1 cellular context compared by ENCODE assay signal in genomic region chr1:88891318-88892145, GRCh38.
A peak's percentile ranks its signal among the peaks of the same experiment; 100 is the strongest.
TF ChIP-seq lines count a peak whose summit lies in the region.

Gene GTF2B (minus strand): TSS chr1:88891567. CDS start chr1:88891499, 68 bp downstream.

TF ChIP-seq in HEK293, 187 proteins besides CTCF, POLR2A, EP300 and RAD21 (continued from another document and continues in another):
- TF ChIP-seq ZNF518A (tag by site-specific recombination; conservative IDR thresholded peaks at IDR 0.05; ENCODE audit: low read depth) (peak; percentile 62), ZNF510 (tag by site-specific recombination; IDR thresholded peaks at IDR 0.05; ENCODE audit: insufficient replicate concordance) (no peak), ZNF248 (tag by site-specific recombination; IDR thresholded peaks at IDR 0.05) (no peak), ZNF596 (tag by site-specific recombination; IDR thresholded peaks at IDR 0.05) (no peak), ZNF202 (tag by site-specific recombination; IDR thresholded peaks at IDR 0.05; ENCODE audit: borderline replicate concordance) (no peak), ZBTB26 (tag by site-specific recombination; optimal IDR thresholded peaks at IDR 0.05) (peak; percentile 66), ZBTB7A (tag by site-specific recombination; IDR thresholded peaks at IDR 0.05; ENCODE audit: low read depth) (no peak), ZNF157 (tag by site-specific recombination; IDR thresholded peaks at IDR 0.05) (no peak), PRDM4 (tag by site-specific recombination; IDR thresholded peaks at IDR 0.05) (no peak), ZSCAN5A (tag by site-specific recombination; IDR thresholded peaks at IDR 0.05) (peak; percentile 63; the same call in 1 of the 2 replicates), ZNF391 (tag by site-specific recombination; IDR thresholded peaks at IDR 0.05; ENCODE audit: borderline replicate concordance, low read depth) (peak; percentile 63; the same call in 1 of the 2 replicates), ZNF561 (tag by site-specific recombination; IDR thresholded peaks at IDR 0.05; ENCODE audit: borderline replicate concordance) (0 out of 2 replicates have a peak, but pooled peaks have one; percentile 45), ZBTB17 (tag by site-specific recombination; IDR thresholded peaks at IDR 0.05) (peak; percentile 83), ZNF830 (tag by site-specific recombination; IDR thresholded peaks at IDR 0.05; ENCODE audit: low read depth) (no peak), ZNF341 (tag by site-specific recombination; IDR thresholded peaks at IDR 0.05; ENCODE audit: low read depth) (peak; percentile 64; the same call in 1 of the 2 replicates), ZNF654 (tag by site-specific recombination; IDR thresholded peaks at IDR 0.05; ENCODE audit: low read depth) (no peak), ZNF366 (tag by site-specific recombination; conservative IDR thresholded peaks at IDR 0.05) (peak; percentile 75), ZNF175 (tag by site-specific recombination; IDR thresholded peaks at IDR 0.05) (no peak), HOXD13 (CRISPR knock-in tag; IDR thresholded peaks at IDR 0.05; ENCODE audit: borderline replicate concordance) (peak; percentile 89), YY2 (tag by site-specific recombination; IDR thresholded peaks at IDR 0.05) (peak; percentile 85), ZNF223 (tag by site-specific recombination; IDR thresholded peaks at IDR 0.05) (no peak), ZNF692 (tag by site-specific recombination; IDR thresholded peaks at IDR 0.05) (peak; percentile 66), WT1 (tag by site-specific recombination; IDR thresholded peaks at IDR 0.05) (peak; percentile 37; the same call in 1 of the 2 replicates), HIC1 (tag by site-specific recombination; IDR thresholded peaks at IDR 0.05) (peak; percentile 87), ZNF16 (tag by site-specific recombination; IDR thresholded peaks at IDR 0.05; ENCODE audit: low read depth) (no peak), ZNF214 (tag by site-specific recombination; IDR thresholded peaks at IDR 0.05; ENCODE audit: borderline replicate concordance) (no peak), ATF2 (tag by site-specific recombination; IDR thresholded peaks at IDR 0.05; ENCODE audit: low read depth) (peak; percentile 88), REPIN1 (tag by site-specific recombination; IDR thresholded peaks at IDR 0.05; ENCODE audit: low read depth) (peak; percentile 28; the same call in 1 of the 2 replicates), PRDM10 (tag by site-specific recombination; IDR thresholded peaks at IDR 0.05) (peak; percentile 90), ZNF423 (tag by site-specific recombination; IDR thresholded peaks at IDR 0.05) (no peak), ZNF768 (tag by site-specific recombination; IDR thresholded peaks at IDR 0.05) (no peak), ZNF324 (tag by site-specific recombination; IDR thresholded peaks at IDR 0.05) (peak; percentile 81; the same call in 1 of the 2 replicates), ZNF624 (tag by site-specific recombination; IDR thresholded peaks at IDR 0.05) (no peak), ZNF639 (tag by site-specific recombination; IDR thresholded peaks at IDR 0.05) (peak; percentile 79)
